8 cellular contexts compared by ENCODE assay signal in genomic region chr3:24773798-24774197, GRCh38.
A peak's percentile ranks its signal among the peaks of the same experiment; 100 is the strongest.
DNase-seq lines count a peak whose midpoint lies in the region; ATAC-seq and TF ChIP-seq lines count a peak whose summit lies in the region.

No MANE protein-coding gene starts in this region.

- H3K9me3 ChIP-seq in T-helper 17 cell (ENCODE audit: control insufficient read depth, low read length, poor library complexity, severe bottlenecking), result no peaks in the 10 kb centered on the region

- peak; percentile 59 for ATAC-seq in GM21723 (IDR thresholded peaks at IDR 0.05; ENCODE audit: unreplicated experiment)
- no peak for ATAC-seq in GM18873 (IDR thresholded peaks at IDR 0.05; ENCODE audit: low FRiP score, unreplicated experiment)
- ATAC-seq in T-helper 17 cell, result no peak

- H3K4me3 Mint-ChIP-seq in T-helper 17 cell, result no peak overlapping the region

- no peaks in the 10 kb centered on the region for H3K27me3 Mint-ChIP-seq in T-helper 17 cell

- H3K4me1 Mint-ChIP-seq in T-helper 17 cell, result no peaks in the 10 kb centered on the region

- peak; percentile 21 for DNase-seq in GM04504 (ENCODE audit: low read depth)
- DNase-seq in SIG-M5 (lab: John Stamatoyannopoulos, UW), result peak; percentile 41
- DNase-seq in epithelial cell of esophagus (ENCODE audit: low read depth), result peak; percentile 72
- DNase-seq in midbrain (lab: John Stamatoyannopoulos, UW), result peak; percentile 69
- no peak for DNase-seq in T-helper 17 cell

- TF ChIP-seq CTCF in LNCAP (IDR thresholded peaks at IDR 0.05), result peak; percentile 92
- TF ChIP-seq CTCF in epithelial cell of esophagus (IDR thresholded peaks at IDR 0.05; ENCODE audit: insufficient read depth, low read depth, low read length, missing control alignments), result peak; percentile 91

- no peak overlapping the region for H3K4me3 ChIP-seq in epithelial cell of esophagus (ENCODE audit: low read length)

- no peaks in the 10 kb centered on the region for H3K36me3 Mint-ChIP-seq in T-helper 17 cell (ENCODE audit: low read depth)

- H3K27ac Mint-ChIP-seq in T-helper 17 cell, result no peak overlapping the region

Comparison
In these comparisons a context has a peak if more than half of its experiments do, and no peak if none do; other contexts are left out.
1. DNase-seq: peak in GM04504 (single experiment), SIG-M5 (single experiment), epithelial cell of esophagus (single experiment) and midbrain (single experiment); none in T-helper 17 cell (0 of 3).